ENCODE assay signal across 8 cellular contexts in genomic region chr7:129187681-129188371, GRCh38. TPM values are rescaled to one million over a fixed set of nuclear protein-coding genes. Genes with fewer than 3 reads are reported as not detected.
DNase-seq lines count a peak whose midpoint lies in the region; ATAC-seq and TF ChIP-seq lines count a peak whose summit lies in the region.

No MANE protein-coding gene starts in this region.

- POLR2A ChIA-PET in naive thymus-derived CD4-positive, alpha-beta T cell (lab: Charles Lee): no interaction called here

- no peak for ATAC-seq in naive thymus-derived CD4-positive, alpha-beta T cell
- no peak for ATAC-seq in HG03469 (IDR thresholded peaks at IDR 0.05; ENCODE audit: unreplicated experiment)
- ATAC-seq in HG03280 (IDR thresholded peaks at IDR 0.05; ENCODE audit: unreplicated experiment): no peak

- H3K36me3 Mint-ChIP-seq in naive thymus-derived CD4-positive, alpha-beta T cell: no peaks in the 10 kb centered on the region

- peak overlapping the region; percentile 61 for H3K4me3 ChIP-seq in AG10803 (ENCODE audit: low read length)
- peak overlapping the region; percentile 86 for H3K4me3 ChIP-seq in HUES48 (ENCODE audit: low read depth, low read length)
- H3K4me3 ChIP-seq in colonic mucosa: peak overlapping the region; percentile 68
- no peak overlapping the region for H3K4me3 ChIP-seq in naive thymus-derived CD4-positive, alpha-beta T cell (ENCODE audit: low read length)
- H3K4me3 ChIP-seq in Karpas-422 (ENCODE audit: low read length): no peak overlapping the region

- peak overlapping the region in 1 of 9 donors; percentile 28 for H3K27ac Mint-ChIP-seq in naive thymus-derived CD4-positive, alpha-beta T cell

- H2AFZ ChIP-seq in Karpas-422 (ENCODE audit: low read length): no peak overlapping the region

- CTCF ChIA-PET in naive thymus-derived CD4-positive, alpha-beta T cell (lab: Charles Lee): no interaction called here

- H3K9ac ChIP-seq in HUES48 (ENCODE audit: low read depth, low read length) (peak overlapping the region; percentile 71), colonic mucosa (ENCODE audit: low read depth in 2 of 2, low read length in 2 of 2) (peak overlapping the region in 1 of 2 donors; percentile 60), Karpas-422 (ENCODE audit: low read length) (no peak overlapping the region)

- H3K27me3 Mint-ChIP-seq in naive thymus-derived CD4-positive, alpha-beta T cell: peaks cover 35 to 67% (median 46%) of the 10 kb centered on the region in 5 donors

- intact Hi-C loops in colonic mucosa (cut with DNase I): no loop called here
- intact Hi-C loops in naive thymus-derived CD4-positive, alpha-beta T cell (cut with micrococcal nuclease): no loop called here

- H3K9me3 ChIP-seq in HUES48 (ENCODE audit: control insufficient read depth, insufficient read depth, low read length) (no peaks in the 10 kb centered on the region), colonic mucosa (no peaks in the 10 kb centered on the region), Karpas-422 (ENCODE audit: low read length) (no peaks in the 10 kb centered on the region)
- no peaks in the 10 kb centered on the region for H3K9me3 ChIP-seq in naive thymus-derived CD4-positive, alpha-beta T cell (ENCODE audit: control insufficient read depth in 2 of 3, low read length in 3 of 3)

- H3K4me3 Mint-ChIP-seq in naive thymus-derived CD4-positive, alpha-beta T cell: peak overlapping the region; percentile 45 to 82 (median 73)

- peaks cover 8% of the 10 kb centered on the region; the same call in 1 of the 2 replicates for H3K36me3 ChIP-seq in HUES48 (ENCODE audit: control insufficient read depth, insufficient read depth, low read length)
- no peaks in the 10 kb centered on the region for H3K36me3 ChIP-seq in colonic mucosa
- H3K36me3 ChIP-seq in naive thymus-derived CD4-positive, alpha-beta T cell (ENCODE audit: control insufficient read depth in 2 of 3, insufficient read depth in 3 of 3, low read length in 3 of 3): no peaks in the 10 kb centered on the region
- H3K36me3 ChIP-seq in Karpas-422 (ENCODE audit: insufficient read depth, low read length): no peaks in the 10 kb centered on the region

- no peak for DNase-seq in AG10803 (ENCODE audit: low read depth)
- no peak for DNase-seq in colonic mucosa
- DNase-seq in naive thymus-derived CD4-positive, alpha-beta T cell: no peak
- no peak for DNase-seq in Karpas-422
- no peak for DNase-seq in HuH-7 (ENCODE audit: low spot score)

- H3K27ac ChIP-seq in HUES48 (ENCODE audit: low read depth, low read length) (peak overlapping the region; percentile 86), colonic mucosa (no peak overlapping the region), Karpas-422 (ENCODE audit: low read length) (no peak overlapping the region)
- no peak overlapping the region for H3K27ac ChIP-seq in naive thymus-derived CD4-positive, alpha-beta T cell (ENCODE audit: low read depth, low read length)

- H3K27me3 ChIP-seq in HUES48 (ENCODE audit: control insufficient read depth, insufficient read depth, low read length) (peaks cover 17% of the 10 kb centered on the region), colonic mucosa (peaks cover 15% of the 10 kb centered on the region), Karpas-422 (ENCODE audit: low read length) (no peaks in the 10 kb centered on the region)
- peaks cover 0 to 5% of the 10 kb centered on the region in 2 donors for H3K27me3 ChIP-seq in naive thymus-derived CD4-positive, alpha-beta T cell (ENCODE audit: control insufficient read depth in 2 of 2, insufficient read depth in 2 of 2, low read length in 2 of 2)

- no peaks in the 10 kb centered on the region for H3K9me2 ChIP-seq in Karpas-422 (replicated peaks; ENCODE audit: insufficient read depth, low read length)

- TF ChIP-seq CTCF in AG10803 (conservative IDR thresholded peaks at IDR 0.05; ENCODE audit: low read length): no peak
- no peak for TF ChIP-seq CTCF in colonic mucosa (IDR thresholded peaks at IDR 0.05)

- H3K4me1 Mint-ChIP-seq in naive thymus-derived CD4-positive, alpha-beta T cell: peaks cover 7 to 15% (median 13%) of the 10 kb centered on the region in 7 donors

- H3K4me1 ChIP-seq in HUES48 (ENCODE audit: control insufficient read depth, insufficient read depth, low read length): peaks cover 14% of the 10 kb centered on the region
- H3K4me1 ChIP-seq in colonic mucosa: no peaks in the 10 kb centered on the region
- H3K4me1 ChIP-seq in naive thymus-derived CD4-positive, alpha-beta T cell (ENCODE audit: control insufficient read depth in 2 of 2, insufficient read depth in 2 of 2, low read length in 2 of 2): peaks cover 0 to 4% of the 10 kb centered on the region in 2 donors
- H3K4me1 ChIP-seq in Karpas-422 (ENCODE audit: low read length): no peaks in the 10 kb centered on the region

- H4K20me1 ChIP-seq in Karpas-422 (ENCODE audit: insufficient read depth, low read depth, low read length): no peaks in the 10 kb centered on the region

- H3K79me2 ChIP-seq in Karpas-422 (ENCODE audit: low read length): no peaks in the 10 kb centered on the region

- H3K4me2 ChIP-seq in Karpas-422 (ENCODE audit: low read depth, low read length, poor library complexity, severe bottlenecking): no peak overlapping the region

- H3K9me3 Mint-ChIP-seq in naive thymus-derived CD4-positive, alpha-beta T cell: peaks cover 0 to 2% (median 0%) of the 10 kb centered on the region in 11 donors

RNA-seq across cellular contexts. Expression of gene SMO, which starts 0.6 kb away (rescaled TPM):
- total RNA-seq in colonic mucosa: 1 to 10 TPM; 1.6 to 3.6 TPM
- total RNA-seq in naive thymus-derived CD4-positive, alpha-beta T cell: under 1 TPM in 2 of 5 experiments, not detected in 3; 0.11 to 0.22 TPM
- polyA plus RNA-seq in naive thymus-derived CD4-positive, alpha-beta T cell: not detected
- total RNA-seq in Karpas-422 (2014; rRNA removed; shearing (Covaris generic); ENCODE audit: low replicate concordance): 0.11 TPM in 1 of 2 replicates, not detected in the other

RNA-seq across cellular contexts. Expression of gene AHCYL2, which starts 37.0 kb away (rescaled TPM):
- total RNA-seq in colonic mucosa: 100 to 1,000 TPM; 262 to 397 TPM
- 10 to 100 TPM; 14.4 to 22.2 (median 20.4) TPM for total RNA-seq in naive thymus-derived CD4-positive, alpha-beta T cell
- polyA plus RNA-seq in naive thymus-derived CD4-positive, alpha-beta T cell: 10 to 100 TPM in 1 of 2 donors, 1 to 10 TPM in 1; 8.6 to 13.1 TPM
- 6.0 and 6.6 TPM in 2 replicates for total RNA-seq in Karpas-422 (2014; rRNA removed; shearing (Covaris generic); ENCODE audit: low replicate concordance)

RNA-seq across cellular contexts. Expression of gene TSPAN33, which starts 43.3 kb away (rescaled TPM):
- total RNA-seq in colonic mucosa: 1 to 10 TPM; 3.8 to 9.7 TPM
- total RNA-seq in naive thymus-derived CD4-positive, alpha-beta T cell: 10 to 100 TPM in 1 of 5 experiments, 1 to 10 TPM in 4; 1.8 to 14.8 (median 3.6) TPM
- 10 to 100 TPM in 1 of 2 donors, 1 to 10 TPM in 1; 3.3 to 13.0 TPM for polyA plus RNA-seq in naive thymus-derived CD4-positive, alpha-beta T cell
- 11.1 and 21.8 TPM in 2 replicates for total RNA-seq in Karpas-422 (2014; rRNA removed; shearing (Covaris generic); ENCODE audit: low replicate concordance)

Comparison
In these comparisons a context has a peak if more than half of its experiments do, and no peak if none do; other contexts are left out.
1. H3K4me3 ChIP-seq: peak in AG10803 (single experiment), HUES48 (single experiment) and colonic mucosa (single experiment); none in naive thymus-derived CD4-positive, alpha-beta T cell (single experiment) and Karpas-422 (single experiment).
2. RNA of gene AHCYL2, which starts 37.0 kb away (total RNA-seq): 262 to 397 TPM in colonic mucosa; 14.4 to 22.2 TPM in naive thymus-derived CD4-positive, alpha-beta T cell and 6.0 to 6.6 TPM in Karpas-422; every median in the first group is over 10 times any median in the second.